Comparison of ENCODE assay signal across 8 cellular contexts in genomic region chr13:24274452-24274971, GRCh38. TPM values are rescaled to one million over a fixed set of nuclear protein-coding genes. Genes with fewer than 3 reads are reported as not detected.
DNase-seq lines count a peak whose midpoint lies in the region; ATAC-seq and TF ChIP-seq lines count a peak whose summit lies in the region.

No MANE protein-coding gene starts in this region.

- peak overlapping the region; percentile 31 for H3K27ac Mint-ChIP-seq in mesothelial cell of epicardium

- peaks cover 28 to 63% of the 10 kb centered on the region in 2 experiments for H3K79me1 ChIP-seq in IMR-90 (ENCODE audit: low read depth in 1 of 2, low read length in 2 of 2)

- no peak overlapping the region for H2BK20ac ChIP-seq in IMR-90 (ENCODE audit: low read depth, low read length)

- H2BK120ac ChIP-seq in IMR-90 (ENCODE audit: low read depth, low read length): no peak overlapping the region

- H3K4me3 Mint-ChIP-seq in mesothelial cell of epicardium: no peak overlapping the region

- ATAC-seq in GM21360 (IDR thresholded peaks at IDR 0.05; ENCODE audit: unreplicated experiment): peak; percentile 54
- ATAC-seq in IMR-90 (ENCODE audit: low read depth): peak; percentile 25

- no peaks in the 10 kb centered on the region for H3K9me3 ChIP-seq in BLaER1
- H3K9me3 ChIP-seq in IMR-90 (ENCODE audit: control insufficient read depth, insufficient read depth, low read length): no peaks in the 10 kb centered on the region
- H3K9me3 ChIP-seq in stomach: no peaks in the 10 kb centered on the region

- no peak overlapping the region for H2AK9ac ChIP-seq in IMR-90 (replicated peaks; ENCODE audit: low read depth, low read length, poor library complexity)

- H3K4me1 ChIP-seq in BLaER1 (peaks cover 82% of the 10 kb centered on the region), IMR-90 (ENCODE audit: control insufficient read depth, insufficient read depth, low read length) (peaks cover 18% of the 10 kb centered on the region), stomach (peaks cover 27 to 62% (median 42%) of the 10 kb centered on the region in 4 donors)

- intact Hi-C loops in IMR-90 (cut with micrococcal nuclease): no loop called here
- intact Hi-C loops in stomach (cut with DNase I; ENCODE audit: low total_unique reads): no loop called here

- H2BK15ac ChIP-seq in IMR-90 (ENCODE audit: low read depth, low read length): no peak overlapping the region

- H3K14ac ChIP-seq in IMR-90 (replicated peaks; ENCODE audit: low read depth, low read length): 0 out of 2 replicates have a peak overlapping the region, but pooled peaks have one; percentile 32

- no peak overlapping the region for H2AK5ac ChIP-seq in IMR-90 (ENCODE audit: low read depth, low read length)

- no peaks in the 10 kb centered on the region for H3K27me3 Mint-ChIP-seq in mesothelial cell of epicardium (ENCODE audit: low read depth)

- dilution Hi-C loops in IMR-90 (cut with HindIII; ENCODE audit: low sequenced_read_pairs, unreplicated experiment): no loop called here

- no peaks in the 10 kb centered on the region for H3K36me3 Mint-ChIP-seq in mesothelial cell of epicardium

- peak overlapping the region; percentile 48 for H3K23ac ChIP-seq in IMR-90 (ENCODE audit: low read depth, low read length)

- no peaks in the 10 kb centered on the region for H3K36me3 ChIP-seq in BLaER1
- H3K36me3 ChIP-seq in IMR-90 (ENCODE audit: control insufficient read depth, insufficient read depth, low read length): no peaks in the 10 kb centered on the region
- no peaks in the 10 kb centered on the region for H3K36me3 ChIP-seq in stomach

- no peak overlapping the region for H3K18ac ChIP-seq in IMR-90 (ENCODE audit: low read depth, low read length)

- H4K8ac ChIP-seq in IMR-90 (ENCODE audit: low read depth in 2 of 2, low read length in 2 of 2): peak overlapping the region in 1 of 2 experiments; percentile 20; a peak in 1 of 4 replicates

- WGBS in IMR-90 (ENCODE audit: extremely low coverage in 2 of 2, insufficient read length in 1 of 2), 2 experiments: no CpG with 5 or more reads among the region's 6 CpGs
- WGBS in stomach, 5 donors: 44 to 68% (median 55%) methylated on average over 6 of the region's 6 CpGs

- H3K27ac ChIP-seq in BLaER1 (peak overlapping the region; percentile 72), IMR-90 (ENCODE audit: insufficient read depth, low read length) (peak overlapping the region; percentile 33; the same call in 1 of the 2 replicates), stomach (peak overlapping the region in 3 of 5 donors; percentile 3 to 59 (median 7))

- no peak overlapping the region for H3K56ac ChIP-seq in IMR-90 (ENCODE audit: extremely low read depth, insufficient read depth, low read length)

- H2BK5ac ChIP-seq in IMR-90 (ENCODE audit: low read depth, low read length, poor library complexity, severe bottlenecking): no peak overlapping the region

- peak; percentile 59 for DNase-seq in IMR-90
- DNase-seq in activated effector memory CD4-positive, alpha-beta T cell treated with Interleukin-2 at 50 U/mL for 16 hours: peak; percentile 35
- no peak for DNase-seq in mesothelial cell of epicardium (ENCODE audit: low spot score in 2 of 2, unreplicated experiment in 2 of 2)
- DNase-seq in stomach: peak; percentile 40
- DNase-seq in ACHN: no peak
- no peak for DNase-seq in KG1 (lab: John Stamatoyannopoulos, UW)

- H3K4ac ChIP-seq in IMR-90 (ENCODE audit: low read depth, low read length): no peak overlapping the region; the same call in 1 of the 2 replicates

- TF ChIP-seq CTCF in IMR-90 (conservative IDR thresholded peaks at IDR 0.05; ENCODE audit: low read depth, low read length) (no peak), mesothelial cell of epicardium (IDR thresholded peaks at IDR 0.05; ENCODE audit: unreplicated experiment) (no peak), stomach (IDR thresholded peaks at IDR 0.05) (no peak)

- H3K27me3 ChIP-seq in BLaER1 (no peaks in the 10 kb centered on the region), IMR-90 (ENCODE audit: control insufficient read depth, insufficient read depth, low read length) (no peaks in the 10 kb centered on the region), stomach (no peaks in the 10 kb centered on the region)

- TF ChIP-seq EP300 in stomach (IDR thresholded peaks at IDR 0.05): no peak

- no peaks in the 10 kb centered on the region for H3K9me3 Mint-ChIP-seq in mesothelial cell of epicardium

- H3K9me1 ChIP-seq in IMR-90 (ENCODE audit: insufficient read depth, low read length): peaks cover 12% of the 10 kb centered on the region; the same call in 1 of the 2 replicates

- no peak overlapping the region for H4K91ac ChIP-seq in IMR-90 (ENCODE audit: insufficient read depth, low read depth, low read length)

- TF ChIP-seq POLR2A in IMR-90 (IDR thresholded peaks at IDR 0.05; ENCODE audit: low read depth, low read length) (no peak), stomach (IDR thresholded peaks at IDR 0.05) (no peak)

- in situ Hi-C loops in IMR-90 (cut with MboI; ENCODE audit: low sequenced_read_pairs) (no loop called here), ACHN (cut with HindIII; ENCODE audit: low pct_ligation_motif_present, low pct_unique_long_range_greater_than_20kb, low sequenced_read_pairs) (no loop called here)

- BruUV-seq in IMR-90 (replicated peaks; lab: Mats Ljungman, UMichigan): no TSS peak

- H3K4me1 Mint-ChIP-seq in mesothelial cell of epicardium: peaks cover 44% of the 10 kb centered on the region

- TF ChIP-seq RAD21 in IMR-90 (IDR thresholded peaks at IDR 0.05; ENCODE audit: low read length): no peak

- no peak overlapping the region for H3K4me3 ChIP-seq in BLaER1
- H3K4me3 ChIP-seq in IMR-90 (ENCODE audit: insufficient read depth, low read depth, low read length): no peak overlapping the region
- H3K4me3 ChIP-seq in stomach: no peak overlapping the region

- H4K5ac ChIP-seq in IMR-90 (ENCODE audit: low read depth, low read length): no peak overlapping the region; the same call in 1 of the 2 replicates

- H4K20me1 ChIP-seq in BLaER1 (no peaks in the 10 kb centered on the region), IMR-90 (ENCODE audit: insufficient read depth, low read length) (0 out of 2 replicates have a peak, but pooled peaks cover 2% of the 10 kb centered on the region)

- H3K4me2 ChIP-seq in BLaER1 (peak overlapping the region; percentile 79), IMR-90 (ENCODE audit: low read depth, low read length) (peak overlapping the region; percentile 20; the same call in 1 of the 2 replicates)

- CTCF ChIA-PET in IMR-90 (lab: Yijun Ruan, JAX): interaction anchor here (1.0 kb wide), 1 partner anchor 9 kb away, joined by 5 read pairs; no protein-coding TSS in a partner anchor

- no peak overlapping the region for H2AFZ ChIP-seq in IMR-90 (replicated peaks; ENCODE audit: low read length, poor library complexity)

- H3K9ac ChIP-seq in BLaER1 (no peak overlapping the region; the same call in 1 of the 2 replicates), IMR-90 (ENCODE audit: low read depth, low read length) (no peak overlapping the region)

- POLR2A ChIA-PET in IMR-90 (lab: Charles Lee; ENCODE audit: unreplicated experiment): no interaction called here

TF ChIP-seq in IMR-90, 13 proteins besides CTCF, POLR2A, EP300 and RAD21:
- TF ChIP-seq SMC3 (IDR thresholded peaks at IDR 0.05; ENCODE audit: low read depth, low read length) (no peak), MAFK (IDR thresholded peaks at IDR 0.05; ENCODE audit: low read depth, low read length) (no peak), BHLHE40 (IDR thresholded peaks at IDR 0.05; ENCODE audit: low read depth, low read length) (no peak), RCOR1 (IDR thresholded peaks at IDR 0.05; ENCODE audit: insufficient replicate concordance, low read length) (no peak), ELK1 (IDR thresholded peaks at IDR 0.05; ENCODE audit: borderline replicate concordance, low read depth, low read length) (no peak), MAZ (IDR thresholded peaks at IDR 0.05; ENCODE audit: borderline replicate concordance, low read depth, low read length) (no peak), FOS (IDR thresholded peaks at IDR 0.05; ENCODE audit: low read depth, low read length) (no peak), CEBPB (IDR thresholded peaks at IDR 0.05; ENCODE audit: low read depth, low read length) (no peak), RFX5 (IDR thresholded peaks at IDR 0.05; ENCODE audit: low read depth, low read length) (no peak), MXI1 (IDR thresholded peaks at IDR 0.05; ENCODE audit: borderline replicate concordance, low read depth, low read length) (no peak), CHD1 (IDR thresholded peaks at IDR 0.05; ENCODE audit: low read depth, low read length) (no peak), NFE2L2 (IDR thresholded peaks at IDR 0.05; ENCODE audit: low read depth, low read length) (no peak), USF2 (IDR thresholded peaks at IDR 0.05; ENCODE audit: low read depth, low read length) (no peak)

RNA-seq across cellular contexts. Expression of gene C1QTNF9, which starts 34.9 kb away (rescaled TPM):
- under 0.01 and 0.18 TPM in 2 replicates for total RNA-seq in IMR-90 (2012; rRNA removed)
- 0.21 and 0.22 TPM in 2 replicates for polyA plus RNA-seq in IMR-90 (2012; rRNA removed)
- 0.02 and 0.14 TPM in 2 replicates for polyA plus RNA-seq in IMR-90 (2012; cell fraction: cytosol; rRNA removed)
- polyA plus RNA-seq in IMR-90 (2012; cell fraction: nucleus; rRNA removed; ENCODE audit: low replicate concordance): 0.08 and 0.49 TPM in 2 replicates
- not detected in 3 replicates for total RNA-seq in mesothelial cell of epicardium
- total RNA-seq in stomach: 1 to 10 TPM in 1 of 5 donors, under 1 TPM in 1, not detected in 3; 0.37 to 2.3 TPM
- under 1 TPM in 2 of 3 donors, not detected in 1; 0.08 to 0.25 TPM for polyA plus RNA-seq in stomach

Comparison
In these comparisons a context has a peak if more than half of its experiments do, and no peak if none do; other contexts are left out.
1. H3K27ac ChIP-seq: peak in every context shown above with its lines; median percentile 72 in BLaER1; 33 in IMR-90; 7 in stomach.
2. DNase-seq: peak in IMR-90 (single experiment), activated effector memory CD4-positive, alpha-beta T cell treated with Interleukin-2 at 50 U/mL for 16 hours (single experiment) and stomach (single experiment); none in mesothelial cell of epicardium (0 of 2), ACHN (single experiment) and KG1 (single experiment).